1 cellular context compared by ENCODE assay signal in the genomic region with DNA sequence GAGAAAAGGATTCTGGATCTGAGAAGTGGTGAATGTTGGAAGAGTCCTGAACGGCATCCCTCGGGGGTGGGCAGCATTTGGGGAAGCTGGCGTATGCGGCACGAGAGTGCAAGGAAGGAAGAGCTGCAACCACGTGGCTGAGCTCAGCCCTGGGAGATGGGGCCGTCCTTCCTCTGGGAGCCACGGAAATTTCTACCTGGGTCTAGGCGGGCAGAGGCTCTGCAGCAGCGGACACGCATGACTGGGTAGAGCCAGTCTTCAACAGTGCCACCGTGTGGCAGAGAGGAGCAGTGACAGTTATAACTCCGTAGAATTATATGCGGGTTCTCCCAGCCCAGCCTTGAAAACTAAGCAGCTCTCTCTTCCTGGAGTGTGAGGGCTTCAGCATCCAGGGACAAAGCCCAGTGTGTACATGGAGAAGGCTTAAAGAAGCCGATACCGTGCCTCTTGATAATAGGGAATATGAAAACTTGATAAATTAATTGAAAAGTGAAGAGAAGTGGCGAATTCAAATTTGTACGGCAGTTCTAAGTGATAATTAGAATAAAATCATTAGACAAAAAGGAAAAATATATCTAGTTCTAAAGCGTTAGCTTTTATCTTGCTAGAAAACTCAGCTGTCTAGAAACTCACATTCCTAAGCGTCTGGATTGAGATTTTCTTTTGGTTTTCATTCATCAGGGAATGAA.
TF ChIP-seq lines count a peak whose summit lies in the region.

No MANE protein-coding gene starts in this region.

TF ChIP-seq in HEK293, 187 proteins besides CTCF, POLR2A, EP300 and RAD21 (continued from another document):
- TF ChIP-seq, protein P1, sequence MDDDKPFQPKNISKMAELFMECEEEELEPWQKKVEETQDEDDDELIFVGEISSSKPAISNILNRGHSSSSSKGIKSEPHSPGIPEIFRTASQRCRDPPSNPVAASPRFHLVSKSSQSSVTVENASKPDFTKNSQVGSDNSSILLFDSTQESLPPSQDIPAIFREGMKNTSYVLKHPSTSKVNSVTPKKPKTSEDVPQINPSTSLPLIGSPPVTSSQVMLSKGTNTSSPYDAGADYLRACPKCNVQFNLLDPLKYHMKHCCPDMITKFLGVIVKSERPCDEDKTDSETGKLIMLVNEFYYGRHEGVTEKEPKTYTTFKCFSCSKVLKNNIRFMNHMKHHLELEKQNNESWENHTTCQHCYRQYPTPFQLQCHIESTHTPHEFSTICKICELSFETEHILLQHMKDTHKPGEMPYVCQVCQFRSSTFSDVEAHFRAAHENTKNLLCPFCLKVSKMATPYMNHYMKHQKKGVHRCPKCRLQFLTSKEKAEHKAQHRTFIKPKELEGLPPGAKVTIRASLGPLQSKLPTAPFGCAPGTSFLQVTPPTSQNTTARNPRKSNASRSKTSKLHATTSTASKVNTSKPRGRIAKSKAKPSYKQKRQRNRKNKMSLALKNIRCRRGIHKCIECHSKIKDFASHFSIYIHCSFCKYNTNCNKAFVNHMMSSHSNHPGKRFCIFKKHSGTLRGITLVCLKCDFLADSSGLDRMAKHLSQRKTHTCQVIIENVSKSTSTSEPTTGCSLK (tag by site-specific recombination; IDR thresholded peaks at IDR 0.05), result no peak
- TF ChIP-seq HOXA7 (CRISPR knock-in tag; IDR thresholded peaks at IDR 0.05; ENCODE audit: borderline replicate concordance) (no peak), ZNF626 (tag by site-specific recombination; IDR thresholded peaks at IDR 0.05) (no peak), REPIN1 (tag by site-specific recombination; IDR thresholded peaks at IDR 0.05; ENCODE audit: low read depth) (no peak), ZNF140 (tag by site-specific recombination; IDR thresholded peaks at IDR 0.05) (no peak), ZNF248 (tag by site-specific recombination; IDR thresholded peaks at IDR 0.05) (no peak), ZNF670 (tag by site-specific recombination; IDR thresholded peaks at IDR 0.05; ENCODE audit: low read depth) (no peak), ZNF155 (tag by site-specific recombination; IDR thresholded peaks at IDR 0.05) (no peak), ZNF211 (tag by site-specific recombination; IDR thresholded peaks at IDR 0.05; ENCODE audit: low read depth) (no peak), ZNF623 (tag by site-specific recombination; IDR thresholded peaks at IDR 0.05) (no peak), EGR2 (tag by site-specific recombination; IDR thresholded peaks at IDR 0.05; ENCODE audit: low read depth) (no peak), ZNF629 (tag by site-specific recombination; IDR thresholded peaks at IDR 0.05) (0 out of 2 replicates have a peak, but pooled peaks have one; percentile 14), ZNF341 (tag by site-specific recombination; IDR thresholded peaks at IDR 0.05; ENCODE audit: low read depth) (no peak), ZNF777 (tag by site-specific recombination; IDR thresholded peaks at IDR 0.05; ENCODE audit: borderline replicate concordance) (no peak)
- TF ChIP-seq, protein P2, sequence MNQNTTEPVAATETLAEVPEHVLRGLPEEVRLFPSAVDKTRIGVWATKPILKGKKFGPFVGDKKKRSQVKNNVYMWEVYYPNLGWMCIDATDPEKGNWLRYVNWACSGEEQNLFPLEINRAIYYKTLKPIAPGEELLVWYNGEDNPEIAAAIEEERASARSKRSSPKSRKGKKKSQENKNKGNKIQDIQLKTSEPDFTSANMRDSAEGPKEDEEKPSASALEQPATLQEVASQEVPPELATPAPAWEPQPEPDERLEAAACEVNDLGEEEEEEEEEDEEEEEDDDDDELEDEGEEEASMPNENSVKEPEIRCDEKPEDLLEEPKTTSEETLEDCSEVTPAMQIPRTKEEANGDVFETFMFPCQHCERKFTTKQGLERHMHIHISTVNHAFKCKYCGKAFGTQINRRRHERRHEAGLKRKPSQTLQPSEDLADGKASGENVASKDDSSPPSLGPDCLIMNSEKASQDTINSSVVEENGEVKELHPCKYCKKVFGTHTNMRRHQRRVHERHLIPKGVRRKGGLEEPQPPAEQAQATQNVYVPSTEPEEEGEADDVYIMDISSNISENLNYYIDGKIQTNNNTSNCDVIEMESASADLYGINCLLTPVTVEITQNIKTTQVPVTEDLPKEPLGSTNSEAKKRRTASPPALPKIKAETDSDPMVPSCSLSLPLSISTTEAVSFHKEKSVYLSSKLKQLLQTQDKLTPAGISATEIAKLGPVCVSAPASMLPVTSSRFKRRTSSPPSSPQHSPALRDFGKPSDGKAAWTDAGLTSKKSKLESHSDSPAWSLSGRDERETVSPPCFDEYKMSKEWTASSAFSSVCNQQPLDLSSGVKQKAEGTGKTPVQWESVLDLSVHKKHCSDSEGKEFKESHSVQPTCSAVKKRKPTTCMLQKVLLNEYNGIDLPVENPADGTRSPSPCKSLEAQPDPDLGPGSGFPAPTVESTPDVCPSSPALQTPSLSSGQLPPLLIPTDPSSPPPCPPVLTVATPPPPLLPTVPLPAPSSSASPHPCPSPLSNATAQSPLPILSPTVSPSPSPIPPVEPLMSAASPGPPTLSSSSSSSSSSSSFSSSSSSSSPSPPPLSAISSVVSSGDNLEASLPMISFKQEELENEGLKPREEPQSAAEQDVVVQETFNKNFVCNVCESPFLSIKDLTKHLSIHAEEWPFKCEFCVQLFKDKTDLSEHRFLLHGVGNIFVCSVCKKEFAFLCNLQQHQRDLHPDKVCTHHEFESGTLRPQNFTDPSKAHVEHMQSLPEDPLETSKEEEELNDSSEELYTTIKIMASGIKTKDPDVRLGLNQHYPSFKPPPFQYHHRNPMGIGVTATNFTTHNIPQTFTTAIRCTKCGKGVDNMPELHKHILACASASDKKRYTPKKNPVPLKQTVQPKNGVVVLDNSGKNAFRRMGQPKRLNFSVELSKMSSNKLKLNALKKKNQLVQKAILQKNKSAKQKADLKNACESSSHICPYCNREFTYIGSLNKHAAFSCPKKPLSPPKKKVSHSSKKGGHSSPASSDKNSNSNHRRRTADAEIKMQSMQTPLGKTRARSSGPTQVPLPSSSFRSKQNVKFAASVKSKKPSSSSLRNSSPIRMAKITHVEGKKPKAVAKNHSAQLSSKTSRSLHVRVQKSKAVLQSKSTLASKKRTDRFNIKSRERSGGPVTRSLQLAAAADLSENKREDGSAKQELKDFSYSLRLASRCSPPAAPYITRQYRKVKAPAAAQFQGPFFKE (tag by site-specific recombination; IDR thresholded peaks at IDR 0.05; ENCODE audit: borderline replicate concordance), result no peak
- TF ChIP-seq, protein P3, sequence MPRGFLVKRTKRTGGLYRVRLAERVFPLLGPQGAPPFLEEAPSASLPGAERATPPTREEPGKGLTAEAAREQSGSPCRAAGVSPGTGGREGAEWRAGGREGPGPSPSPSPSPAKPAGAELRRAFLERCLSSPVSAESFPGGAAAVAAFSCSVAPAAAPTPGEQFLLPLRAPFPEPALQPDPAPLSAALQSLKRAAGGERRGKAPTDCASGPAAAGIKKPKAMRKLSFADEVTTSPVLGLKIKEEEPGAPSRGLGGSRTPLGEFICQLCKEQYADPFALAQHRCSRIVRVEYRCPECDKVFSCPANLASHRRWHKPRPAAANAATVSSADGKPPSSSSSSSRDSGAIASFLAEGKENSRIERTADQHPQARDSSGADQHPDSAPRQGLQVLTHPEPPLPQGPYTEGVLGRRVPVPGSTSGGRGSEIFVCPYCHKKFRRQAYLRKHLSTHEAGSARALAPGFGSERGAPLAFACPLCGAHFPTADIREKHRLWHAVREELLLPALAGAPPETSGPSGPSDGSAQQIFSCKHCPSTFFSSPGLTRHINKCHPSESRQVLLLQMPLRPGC (tag by site-specific recombination; IDR thresholded peaks at IDR 0.05), result no peak
- TF ChIP-seq, protein P4, sequence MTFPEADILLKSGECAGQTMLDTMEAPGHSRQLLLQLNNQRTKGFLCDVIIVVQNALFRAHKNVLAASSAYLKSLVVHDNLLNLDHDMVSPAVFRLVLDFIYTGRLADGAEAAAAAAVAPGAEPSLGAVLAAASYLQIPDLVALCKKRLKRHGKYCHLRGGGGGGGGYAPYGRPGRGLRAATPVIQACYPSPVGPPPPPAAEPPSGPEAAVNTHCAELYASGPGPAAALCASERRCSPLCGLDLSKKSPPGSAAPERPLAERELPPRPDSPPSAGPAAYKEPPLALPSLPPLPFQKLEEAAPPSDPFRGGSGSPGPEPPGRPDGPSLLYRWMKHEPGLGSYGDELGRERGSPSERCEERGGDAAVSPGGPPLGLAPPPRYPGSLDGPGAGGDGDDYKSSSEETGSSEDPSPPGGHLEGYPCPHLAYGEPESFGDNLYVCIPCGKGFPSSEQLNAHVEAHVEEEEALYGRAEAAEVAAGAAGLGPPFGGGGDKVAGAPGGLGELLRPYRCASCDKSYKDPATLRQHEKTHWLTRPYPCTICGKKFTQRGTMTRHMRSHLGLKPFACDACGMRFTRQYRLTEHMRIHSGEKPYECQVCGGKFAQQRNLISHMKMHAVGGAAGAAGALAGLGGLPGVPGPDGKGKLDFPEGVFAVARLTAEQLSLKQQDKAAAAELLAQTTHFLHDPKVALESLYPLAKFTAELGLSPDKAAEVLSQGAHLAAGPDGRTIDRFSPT (tag by site-specific recombination; IDR thresholded peaks at IDR 0.05), result no peak
- TF ChIP-seq, protein P5, sequence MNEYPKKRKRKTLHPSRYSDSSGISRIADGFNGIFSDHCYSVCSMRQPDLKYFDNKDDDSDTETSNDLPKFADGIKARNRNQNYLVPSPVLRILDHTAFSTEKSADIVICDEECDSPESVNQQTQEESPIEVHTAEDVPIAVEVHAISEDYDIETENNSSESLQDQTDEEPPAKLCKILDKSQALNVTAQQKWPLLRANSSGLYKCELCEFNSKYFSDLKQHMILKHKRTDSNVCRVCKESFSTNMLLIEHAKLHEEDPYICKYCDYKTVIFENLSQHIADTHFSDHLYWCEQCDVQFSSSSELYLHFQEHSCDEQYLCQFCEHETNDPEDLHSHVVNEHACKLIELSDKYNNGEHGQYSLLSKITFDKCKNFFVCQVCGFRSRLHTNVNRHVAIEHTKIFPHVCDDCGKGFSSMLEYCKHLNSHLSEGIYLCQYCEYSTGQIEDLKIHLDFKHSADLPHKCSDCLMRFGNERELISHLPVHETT (tag by site-specific recombination; IDR thresholded peaks at IDR 0.05), result no peak
- TF ChIP-seq, protein P6, sequence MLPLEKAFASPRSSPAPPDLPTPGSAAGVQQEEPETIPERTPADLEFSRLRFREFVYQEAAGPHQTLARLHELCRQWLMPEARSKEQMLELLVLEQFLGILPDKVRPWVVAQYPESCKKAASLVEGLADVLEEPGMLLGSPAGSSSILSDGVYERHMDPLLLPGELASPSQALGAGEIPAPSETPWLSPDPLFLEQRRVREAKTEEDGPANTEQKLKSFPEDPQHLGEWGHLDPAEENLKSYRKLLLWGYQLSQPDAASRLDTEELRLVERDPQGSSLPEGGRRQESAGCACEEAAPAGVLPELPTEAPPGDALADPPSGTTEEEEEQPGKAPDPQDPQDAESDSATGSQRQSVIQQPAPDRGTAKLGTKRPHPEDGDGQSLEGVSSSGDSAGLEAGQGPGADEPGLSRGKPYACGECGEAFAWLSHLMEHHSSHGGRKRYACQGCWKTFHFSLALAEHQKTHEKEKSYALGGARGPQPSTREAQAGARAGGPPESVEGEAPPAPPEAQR (tag by site-specific recombination; IDR thresholded peaks at IDR 0.05), result no peak
- TF ChIP-seq, protein P7, sequence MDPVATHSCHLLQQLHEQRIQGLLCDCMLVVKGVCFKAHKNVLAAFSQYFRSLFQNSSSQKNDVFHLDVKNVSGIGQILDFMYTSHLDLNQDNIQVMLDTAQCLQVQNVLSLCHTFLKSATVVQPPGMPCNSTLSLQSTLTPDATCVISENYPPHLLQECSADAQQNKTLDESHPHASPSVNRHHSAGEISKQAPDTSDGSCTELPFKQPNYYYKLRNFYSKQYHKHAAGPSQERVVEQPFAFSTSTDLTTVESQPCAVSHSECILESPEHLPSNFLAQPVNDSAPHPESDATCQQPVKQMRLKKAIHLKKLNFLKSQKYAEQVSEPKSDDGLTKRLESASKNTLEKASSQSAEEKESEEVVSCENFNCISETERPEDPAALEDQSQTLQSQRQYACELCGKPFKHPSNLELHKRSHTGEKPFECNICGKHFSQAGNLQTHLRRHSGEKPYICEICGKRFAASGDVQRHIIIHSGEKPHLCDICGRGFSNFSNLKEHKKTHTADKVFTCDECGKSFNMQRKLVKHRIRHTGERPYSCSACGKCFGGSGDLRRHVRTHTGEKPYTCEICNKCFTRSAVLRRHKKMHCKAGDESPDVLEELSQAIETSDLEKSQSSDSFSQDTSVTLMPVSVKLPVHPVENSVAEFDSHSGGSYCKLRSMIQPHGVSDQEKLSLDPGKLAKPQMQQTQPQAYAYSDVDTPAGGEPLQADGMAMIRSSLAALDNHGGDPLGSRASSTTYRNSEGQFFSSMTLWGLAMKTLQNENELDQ (tag by site-specific recombination; IDR thresholded peaks at IDR 0.05; ENCODE audit: low read depth), result no peak
